7 cellular contexts compared by ENCODE assay signal in the genomic region with DNA sequence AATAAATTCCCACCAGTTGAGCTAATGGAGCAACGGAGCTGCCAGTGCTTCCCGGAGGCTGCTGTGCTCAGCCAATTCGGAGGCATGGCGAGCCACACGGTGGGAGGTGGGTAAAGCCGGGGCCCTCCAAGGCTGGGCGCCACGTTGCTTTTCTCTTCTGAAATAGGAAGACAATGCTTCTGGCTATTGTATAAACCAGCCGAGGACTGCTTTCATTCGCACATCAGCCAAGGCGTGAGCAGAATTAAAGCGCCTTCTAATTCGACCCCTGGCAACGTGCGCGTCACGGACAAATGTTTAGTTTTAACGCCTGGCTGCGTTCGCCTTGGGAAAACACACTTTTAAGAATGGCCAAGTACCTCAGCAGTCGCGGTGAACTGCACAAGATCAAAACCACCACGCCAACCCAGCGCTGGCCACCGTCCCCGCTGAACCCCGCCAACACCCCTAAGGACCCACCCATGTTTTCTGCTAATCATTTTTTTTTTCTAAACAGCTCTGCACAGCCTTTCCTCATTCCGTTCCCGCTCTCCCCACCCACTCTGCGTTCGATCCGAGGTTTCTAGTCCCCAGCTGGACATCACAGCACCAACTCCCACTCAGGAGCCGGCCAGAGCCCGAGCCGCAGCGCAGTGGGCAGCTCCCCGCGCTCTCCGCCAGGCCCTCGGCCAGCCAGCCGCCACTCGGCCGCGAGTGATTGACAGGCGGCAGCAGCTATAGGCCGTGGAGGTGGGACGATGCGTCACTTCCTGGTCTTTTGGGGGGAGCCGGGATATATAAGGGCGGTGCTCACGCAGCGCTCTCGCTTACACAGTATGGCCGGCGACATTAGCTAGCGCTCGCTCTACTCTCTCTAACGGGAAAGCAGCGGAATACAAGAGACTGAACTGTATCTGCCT. TPM values are rescaled to one million over a fixed set of nuclear protein-coding genes. Genes with fewer than 3 reads are reported as not detected.
DNase-seq lines count a peak whose midpoint lies in the region; ATAC-seq and TF ChIP-seq lines count a peak whose summit lies in the region.

A gene (plus strand): TSS at position 805 of the 899 bp plus-strand sequence. CDS start 321 bp downstream, outside the sequence.

- peak within 1 kb of the TSS; percentile 76 for H3K4me3 ChIP-seq in hepatocyte

- peak within 1 kb of the TSS; percentile 83 for H3K4me2 ChIP-seq in hepatocyte

- H3K9me3 ChIP-seq in hepatocyte (ENCODE audit: low read depth), result no peaks in the 10 kb centered on the region

- under 1% methylated on average over 59 of the region's 59 CpGs for WGBS in hepatocyte (ENCODE audit: low lambda C conversion rate, missing lambda C conversion rate)

- H2AFZ ChIP-seq in hepatocyte, result peak within 1 kb of the TSS; percentile 73

- ATAC-seq in GM18508 (IDR thresholded peaks at IDR 0.05; ENCODE audit: insufficient read depth, unreplicated experiment) (peak; percentile 63), HG03025 (IDR thresholded peaks at IDR 0.05; ENCODE audit: low FRiP score, unreplicated experiment) (peak; percentile 74)

- no peaks in the 10 kb centered on the region for H3K9me2 ChIP-seq in hepatocyte (replicated peaks; ENCODE audit: insufficient read depth)

- peaks cover 13% of the 10 kb centered on the region for H3K4me1 ChIP-seq in hepatocyte (ENCODE audit: insufficient read depth)

- peaks cover 39% of the 10 kb centered on the region for H4K20me1 ChIP-seq in hepatocyte (ENCODE audit: insufficient read depth, poor library complexity, severe bottlenecking)

- DNase-seq in NCI-H2081 (lab: John Stamatoyannopoulos, UW) (peak; percentile 94 to 96), T1000 (lab: John Stamatoyannopoulos, UW) (peak; percentile 94), astrocyte of the hippocampus (ENCODE audit: low read depth, low spot score) (peak; percentile 99), hepatocyte (ENCODE audit: low spot score) (peak; percentile 99), retina (peak; percentile 97)

- H3K27me3 ChIP-seq in hepatocyte, result no peaks in the 10 kb centered on the region

- H3K79me2 ChIP-seq in hepatocyte, result peaks cover 43% of the 10 kb centered on the region

- peak within 1 kb of the TSS; percentile 92 for H3K27ac ChIP-seq in hepatocyte

- no peaks in the 10 kb centered on the region for H3K36me3 ChIP-seq in hepatocyte (replicated peaks; ENCODE audit: insufficient read depth, low read depth)

- TF ChIP-seq CTCF in hepatocyte (IDR thresholded peaks at IDR 0.05; ENCODE audit: poor library complexity), result no peak

RNA-seq across cellular contexts. Expression of the gene that starts here (rescaled TPM):
- 106 and 108 TPM in 2 replicates for total RNA-seq in hepatocyte
- polyA plus RNA-seq in hepatocyte, result 38.5 and 42.7 TPM in 2 replicates

Comparison
In these comparisons a context has a peak if more than half of its experiments do, and no peak if none do; other contexts are left out.
1. Peak in every context shown above with its lines: DNase-seq, ATAC-seq, H3K4me3 ChIP-seq and H3K27ac ChIP-seq.